Comparison of ENCODE assay signal across 12 cellular contexts in the genomic region with DNA sequence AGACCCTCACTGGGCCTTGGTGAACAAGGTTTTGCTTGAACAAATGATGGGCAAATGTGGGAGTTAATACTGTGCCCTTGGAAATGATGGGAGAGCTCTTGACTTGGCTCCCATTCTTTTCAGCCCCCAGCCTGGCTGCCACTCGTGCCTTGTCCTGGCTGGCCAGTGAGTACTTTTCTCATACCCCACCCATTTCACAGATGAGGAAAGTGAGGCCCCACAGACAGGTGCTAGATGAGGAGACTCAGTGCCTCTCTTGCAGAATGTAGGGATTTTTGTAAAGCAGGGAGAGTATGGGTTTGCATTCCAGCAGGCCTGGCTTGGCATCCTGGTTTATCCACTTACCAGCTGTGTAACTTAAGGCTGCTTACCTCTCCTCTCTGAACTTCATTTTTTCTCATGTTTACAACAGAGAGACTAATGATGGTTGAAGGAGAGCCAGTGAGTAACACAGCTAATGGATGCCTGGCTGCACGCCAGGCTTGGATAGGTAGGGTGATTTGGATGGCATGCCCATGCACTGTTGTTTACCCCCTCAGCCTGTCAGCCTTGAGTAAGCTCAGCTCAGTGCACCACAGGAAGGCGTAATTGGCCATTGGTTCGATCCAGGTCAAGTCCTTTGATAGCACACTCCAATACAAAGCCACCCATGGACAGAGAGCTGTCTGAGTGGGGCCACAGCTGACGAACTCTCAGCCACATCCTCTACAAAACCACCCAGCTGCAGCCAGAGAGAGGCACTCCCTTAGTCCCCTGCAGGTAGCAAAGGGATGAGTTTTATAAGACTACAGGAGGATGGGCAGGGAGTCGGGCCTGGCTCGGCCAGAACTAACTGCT.
A peak's percentile ranks its signal among the peaks of the same experiment; 100 is the strongest.
DNase-seq lines count a peak whose midpoint lies in the region; ATAC-seq and TF ChIP-seq lines count a peak whose summit lies in the region.
"Had no signal": no experiment of that assay in that cellular context is flagged by ENCODE, and none has a peak within 500 bp of the region (broad histone marks: within the 10 kb centered on the region; RNA-seq: fewer than 3 reads in every experiment).

No MANE protein-coding gene starts in this region.

- no peak overlapping the region for H3K27ac Mint-ChIP-seq in natural killer cell
- H3K27ac Mint-ChIP-seq: activated naive CD8-positive, alpha-beta T cell treated with anti-CD3 and anti-CD28 coated beads for 36 hours had no signal

- H3K4me1 Mint-ChIP-seq in natural killer cell: peaks cover 0 to 8% of the 10 kb centered on the region in 2 donors
- H3K4me1 Mint-ChIP-seq: activated naive CD8-positive, alpha-beta T cell treated with anti-CD3 and anti-CD28 coated beads for 36 hours had no signal

- ATAC-seq in natural killer cell (peak in 2 of 3 donors; percentile 37 to 45), GM18873 (IDR thresholded peaks at IDR 0.05; ENCODE audit: low FRiP score, unreplicated experiment) (no peak)
- ATAC-seq: GM12878, WTC11 had no signal

- no peaks in the 10 kb centered on the region for H3K27me3 ChIP-seq in SJSA1 (replicated peaks)

- H3K27ac ChIP-seq in SJSA1: no peak overlapping the region
- H3K27ac ChIP-seq: GM23248 had no signal

- no peak overlapping the region for H3K4me3 ChIP-seq in SJSA1
- H3K4me3 ChIP-seq: GM12878, GM23248 had no signal

- peak; percentile 92 for DNase-seq in DMS79 treated with DMSO at 0.1 percent for 48 hours (lab: John Stamatoyannopoulos, UW)
- DNase-seq in NCI-H1694 treated with DMSO at 0.1 percent for 48 hours (lab: John Stamatoyannopoulos, UW): peak; percentile 43
- DNase-seq in SJSA1 (ENCODE audit: low read depth in 1 of 2, low spot score in 2 of 2): peak; percentile 24 to 47
- DNase-seq in natural killer cell: no peak
- no peak for DNase-seq in stimulated activated CD4-positive, alpha-beta T cell treated with anti-CD3 and anti-CD28 coated beads, Interleukin-15, amount 100 ng/mL, for 24 hours
- DNase-seq in activated gamma-delta T cell (lab: John Stamatoyannopoulos, UW): no peak
- no peak for DNase-seq in GM13977 (ENCODE audit: low spot score)
- DNase-seq: activated naive CD8-positive, alpha-beta T cell treated with anti-CD3 and anti-CD28 coated beads for 36 hours; GM23248 had no signal

- no peaks in the 10 kb centered on the region for H3K9me3 Mint-ChIP-seq in natural killer cell

- H3K36me3 ChIP-seq in SJSA1: no peaks in the 10 kb centered on the region

- TF ChIP-seq CTCF in natural killer cell (IDR thresholded peaks at IDR 0.05) (no peak), GM13977 (IDR thresholded peaks at IDR 0.05; ENCODE audit: extremely low read depth, insufficient read depth, missing control alignments) (no peak)

- H3K9me3 ChIP-seq in SJSA1 (replicated peaks): no peaks in the 10 kb centered on the region

- H3K27me3 Mint-ChIP-seq in natural killer cell (ENCODE audit: low read depth in 2 of 2): peaks cover 3 to 5% of the 10 kb centered on the region in 2 donors

- intact Hi-C loops in natural killer cell (cut with micrococcal nuclease): no loop called here

- H3K4me3 Mint-ChIP-seq in natural killer cell: no peak overlapping the region
- H3K4me3 Mint-ChIP-seq: activated naive CD8-positive, alpha-beta T cell treated with anti-CD3 and anti-CD28 coated beads for 36 hours; WTC11 had no signal

- no peaks in the 10 kb centered on the region for H3K36me3 Mint-ChIP-seq in natural killer cell
- H3K36me3 Mint-ChIP-seq: activated naive CD8-positive, alpha-beta T cell treated with anti-CD3 and anti-CD28 coated beads for 36 hours had no signal

- in situ Hi-C loops in GM13977 (cut with MboI; ENCODE audit: low pct_unique_long_range_greater_than_20kb, low sequenced_read_pairs, unreplicated experiment): no loop called here

- no peaks in the 10 kb centered on the region; the same call in 1 of the 2 replicates for H3K4me1 ChIP-seq in SJSA1 (replicated peaks)

Comparison
In these comparisons a context has a peak if more than half of its experiments do, and no peak if none do; other contexts are left out.
1. DNase-seq: peak in DMS79 treated with DMSO at 0.1 percent for 48 hours (single experiment), NCI-H1694 treated with DMSO at 0.1 percent for 48 hours (single experiment) and SJSA1 (2 of 2); none in natural killer cell (single experiment), stimulated activated CD4-positive, alpha-beta T cell treated with anti-CD3 and anti-CD28 coated beads, Interleukin-15, amount 100 ng/mL, for 24 hours (single experiment), activated gamma-delta T cell (single experiment) and GM13977 (single experiment).